Comparison of ENCODE assay signal across 7 cellular contexts in the genomic region with DNA sequence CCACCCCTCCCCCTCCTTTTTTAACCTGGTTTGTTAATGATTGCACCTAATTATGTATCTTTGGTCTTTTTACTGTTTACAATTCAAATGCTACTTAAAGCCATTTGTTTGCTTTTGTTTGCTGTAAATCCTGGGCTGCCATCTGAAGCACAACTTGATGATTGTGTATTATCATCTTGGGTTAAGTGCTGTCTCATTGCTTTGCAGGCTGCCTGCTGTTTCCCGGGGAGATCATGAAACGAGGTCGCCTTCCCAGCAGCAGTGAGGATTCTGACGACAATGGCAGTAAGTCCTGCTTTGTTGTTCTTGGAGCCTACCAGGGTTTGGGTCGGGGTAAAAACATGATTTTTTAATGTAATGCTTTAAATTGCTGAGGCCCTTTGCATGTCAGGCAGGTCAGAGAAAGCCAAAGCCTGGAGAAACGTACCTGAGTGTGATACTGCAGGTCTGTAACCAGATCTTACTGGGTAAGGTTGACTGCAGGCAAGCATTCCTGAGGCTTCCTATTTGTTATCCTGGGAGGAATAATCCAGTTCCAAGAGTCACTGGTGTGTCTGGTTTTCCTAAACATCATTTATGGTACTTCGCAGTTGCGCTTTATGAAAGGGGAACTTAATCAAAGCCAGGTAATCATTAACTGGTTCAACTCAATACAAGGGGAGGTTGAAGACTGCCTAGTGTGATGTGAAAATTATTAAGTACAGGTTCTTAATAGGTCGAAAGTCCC. TPM values are rescaled to one million over a fixed set of nuclear protein-coding genes. Genes with fewer than 3 reads are reported as not detected.
DNase-seq lines count a peak whose midpoint lies in the region; ATAC-seq lines count a peak whose summit lies in the region.

No MANE protein-coding gene starts in this region.

- no peaks in the 10 kb centered on the region for H3K9me3 ChIP-seq in muscle layer of duodenum (ENCODE audit: control insufficient read depth in 1 of 2, low read length in 2 of 2)

- peaks cover 5% of the 10 kb centered on the region for H3K9me3 Mint-ChIP-seq in activated T-helper 2 cell treated with anti-CD3 and anti-CD28 coated beads, Interferon-gamma antibody, Interleukin-2, Interleukin-4, amounts not matched to agents 10 μg/mL and 5 μg/mL and 100 μg/mL, durations not matched to agents 14 hours and 24 hours and 36 hours

- no peak for DNase-seq in activated T-helper 2 cell treated with anti-CD3 and anti-CD28 coated beads, Interferon-gamma antibody, Interleukin-2, Interleukin-4, amounts not matched to agents 10 μg/mL and 5 μg/mL and 100 μg/mL, durations not matched to agents 14 hours and 24 hours and 36 hours (ENCODE audit: low spot score)
- DNase-seq in T1000 (lab: John Stamatoyannopoulos, UW) (no peak), NCI-H524 (lab: John Stamatoyannopoulos, UW) (no peak)

- peak overlapping the region in 1 of 2 donors; percentile 21 for H3K4me3 ChIP-seq in muscle layer of duodenum (ENCODE audit: low read depth in 1 of 2, low read length in 2 of 2)

- peaks cover 22 to 45% of the 10 kb centered on the region in 2 donors for H3K4me1 ChIP-seq in muscle layer of duodenum (ENCODE audit: control insufficient read depth in 1 of 2, insufficient read depth in 2 of 2, low read length in 2 of 2)

- intact Hi-C loops in activated T-helper 2 cell treated with anti-CD3 and anti-CD28 coated beads, Interferon-gamma antibody, Interleukin-2, Interleukin-4, amounts not matched to agents 10 μg/mL and 5 μg/mL and 100 μg/mL, durations not matched to agents 14 hours and 24 hours and 36 hours (cut with micrococcal nuclease): no loop called here

- H3K4me3 Mint-ChIP-seq in activated T-helper 2 cell treated with anti-CD3 and anti-CD28 coated beads, Interferon-gamma antibody, Interleukin-2, Interleukin-4, amounts not matched to agents 10 μg/mL and 5 μg/mL and 100 μg/mL, durations not matched to agents 14 hours and 24 hours and 36 hours (ENCODE audit: low read depth): no peak overlapping the region

- no peaks in the 10 kb centered on the region for H3K27me3 Mint-ChIP-seq in activated T-helper 2 cell treated with anti-CD3 and anti-CD28 coated beads, Interferon-gamma antibody, Interleukin-2, Interleukin-4, amounts not matched to agents 10 μg/mL and 5 μg/mL and 100 μg/mL, durations not matched to agents 14 hours and 24 hours and 36 hours (ENCODE audit: low read depth)

- no peaks in the 10 kb centered on the region for H3K27me3 ChIP-seq in muscle layer of duodenum (ENCODE audit: low read depth, low read length)

- H3K27ac ChIP-seq in muscle layer of duodenum (ENCODE audit: low read length): peak overlapping the region; percentile 10

- H3K36me3 ChIP-seq in muscle layer of duodenum (ENCODE audit: control insufficient read depth in 1 of 2, insufficient read depth in 2 of 2, low read length in 2 of 2): peaks cover 0 to 9% of the 10 kb centered on the region in 2 donors

- ATAC-seq in GM19023 (IDR thresholded peaks at IDR 0.05; ENCODE audit: unreplicated experiment) (peak; percentile 44), HG03135 (IDR thresholded peaks at IDR 0.05; ENCODE audit: unreplicated experiment) (peak; percentile 60), HG03045 (IDR thresholded peaks at IDR 0.05; ENCODE audit: unreplicated experiment) (no peak)

- H3K36me3 Mint-ChIP-seq in activated T-helper 2 cell treated with anti-CD3 and anti-CD28 coated beads, Interferon-gamma antibody, Interleukin-2, Interleukin-4, amounts not matched to agents 10 μg/mL and 5 μg/mL and 100 μg/mL, durations not matched to agents 14 hours and 24 hours and 36 hours (ENCODE audit: low read depth): peaks cover 62% of the 10 kb centered on the region

- H3K27ac Mint-ChIP-seq in activated T-helper 2 cell treated with anti-CD3 and anti-CD28 coated beads, Interferon-gamma antibody, Interleukin-2, Interleukin-4, amounts not matched to agents 10 μg/mL and 5 μg/mL and 100 μg/mL, durations not matched to agents 14 hours and 24 hours and 36 hours: peak overlapping the region; percentile 1

- H3K4me1 Mint-ChIP-seq in activated T-helper 2 cell treated with anti-CD3 and anti-CD28 coated beads, Interferon-gamma antibody, Interleukin-2, Interleukin-4, amounts not matched to agents 10 μg/mL and 5 μg/mL and 100 μg/mL, durations not matched to agents 14 hours and 24 hours and 36 hours (ENCODE audit: low read depth): peaks cover 21% of the 10 kb centered on the region

RNA-seq across cellular contexts. Expression of a gene that starts 22.2 kb away (rescaled TPM):
- total RNA-seq in activated T-helper 2 cell treated with anti-CD3 and anti-CD28 coated beads, Interferon-gamma antibody, Interleukin-2, Interleukin-4, amounts not matched to agents 10 μg/mL and 5 μg/mL and 100 μg/mL, durations not matched to agents 14 hours and 24 hours and 36 hours: 33.6 and 37.8 TPM in 2 replicates
